ENCODE assay signal across 10 cellular contexts in the genomic region with DNA sequence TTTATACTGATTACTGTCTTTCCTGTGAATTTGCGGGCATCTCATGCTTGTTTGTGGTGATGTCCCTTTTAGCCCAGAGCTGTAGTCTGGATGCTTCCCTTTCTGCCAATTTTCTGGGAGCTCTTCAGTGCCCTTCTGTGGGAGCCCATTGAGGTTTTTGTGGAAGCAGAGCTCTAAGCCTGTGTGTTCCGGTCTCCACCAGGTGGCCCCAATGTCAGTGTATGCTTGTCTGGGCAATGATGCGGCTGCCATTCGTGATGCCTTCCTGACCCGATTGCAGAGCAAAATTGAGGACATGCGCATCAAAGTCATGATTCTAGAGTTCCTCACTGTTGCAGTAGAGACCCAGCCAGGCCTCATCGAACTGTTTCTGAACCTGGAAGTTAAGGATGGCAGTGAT. TPM values are rescaled to one million over a fixed set of nuclear protein-coding genes. Genes with fewer than 3 reads are reported as not detected.
DNase-seq lines count a peak whose midpoint lies in the region; ATAC-seq, FAIRE-seq and TF ChIP-seq lines count a peak whose summit lies in the region.
"Had no signal": no experiment of that assay in that cellular context is flagged by ENCODE, and none has a peak within 500 bp of the region (broad histone marks: within the 10 kb centered on the region; RNA-seq: fewer than 3 reads in every experiment).

No MANE protein-coding gene starts in this region.

- H3K4me1 ChIP-seq in vagina: peaks cover 2% of the 10 kb centered on the region

- ATAC-seq in left lobe of liver: peak; percentile 68
- no peak for ATAC-seq in GM21528 (IDR thresholded peaks at IDR 0.05; ENCODE audit: low FRiP score, unreplicated experiment)
- ATAC-seq in left ventricle myocardium superior: no peak
- ATAC-seq in HG03520 (IDR thresholded peaks at IDR 0.05; ENCODE audit: unreplicated experiment): no peak

- intact Hi-C loops in vagina (cut with DNase I): no loop called here
- intact Hi-C loops in left ventricle myocardium superior (cut with micrococcal nuclease): no loop called here

- TF ChIP-seq POLR2A in vagina (IDR thresholded peaks at IDR 0.05): no peak

- H3K27ac ChIP-seq in vagina: no peak overlapping the region

- no peak for FAIRE-seq in bronchial epithelial cell (lab: Jason Lieb, UNC)

- peaks cover 36% of the 10 kb centered on the region for H3K36me3 ChIP-seq in bronchial epithelial cell (ENCODE audit: control insufficient read depth, insufficient read depth, low read length)
- H3K36me3 ChIP-seq in vagina: peaks cover 0 to 88% of the 10 kb centered on the region in 2 donors

- H3K4me3 ChIP-seq in AG09309 (ENCODE audit: control insufficient read depth, low read depth, low read length) (no peak overlapping the region), bronchial epithelial cell (ENCODE audit: low read depth, low read length) (no peak overlapping the region), vagina (no peak overlapping the region)

- DNase-seq in AG09309 (ENCODE audit: low read depth) (no peak), LHCN-M2 (ENCODE audit: low read depth) (peak; percentile 30), bronchial epithelial cell (ENCODE audit: low read depth) (peak; percentile 13), left lobe of liver (ENCODE audit: low spot score) (no peak), vagina (ENCODE audit: extremely low spot score in 2 of 2) (no peak), left ventricle myocardium superior (no peak)
- DNase-seq: NCI-H2029 treated with DMSO at 0.1 percent for 48 hours, T1000 had no signal

- TF ChIP-seq CTCF in AG09309 (IDR thresholded peaks at IDR 0.05; ENCODE audit: control insufficient read depth, insufficient read depth, low read depth, low read length, missing control alignments): peak; percentile 34
- peak; percentile 47 for TF ChIP-seq CTCF in bronchial epithelial cell (IDR thresholded peaks at IDR 0.05; ENCODE audit: insufficient read depth, low read length, severe bottlenecking)
- no peak for TF ChIP-seq CTCF in vagina (IDR thresholded peaks at IDR 0.05)

- H3K27me3 ChIP-seq in bronchial epithelial cell (ENCODE audit: control insufficient read depth, insufficient read depth, low read length): no peaks in the 10 kb centered on the region
- H3K27me3 ChIP-seq in vagina: no peaks in the 10 kb centered on the region

- no peaks in the 10 kb centered on the region for H3K9me3 ChIP-seq in vagina

RNA-seq across cellular contexts. Expression of gene SH3GLB2, which starts 35.1 kb away (rescaled TPM):
- total RNA-seq in LHCN-M2 (2014; rRNA removed): 48.2 and 52.6 TPM in 2 replicates
- 36.8 TPM for polyA plus RNA-seq in LHCN-M2 (2012)
- total RNA-seq in bronchial epithelial cell: 50.5 and 98.1 TPM in 2 replicates
- total RNA-seq in left lobe of liver: 31.3 TPM
- total RNA-seq in vagina: 86.2 TPM
- total RNA-seq in left ventricle myocardium superior: 35.3 TPM

RNA-seq across cellular contexts. Expression of gene MIGA2, which starts 43.4 kb away (rescaled TPM):
- total RNA-seq in LHCN-M2 (2014; rRNA removed): 29.1 and 31.4 TPM in 2 replicates
- 13.2 TPM for polyA plus RNA-seq in LHCN-M2 (2012)
- total RNA-seq in bronchial epithelial cell: 12.6 and 25.0 TPM in 2 replicates
- total RNA-seq in left lobe of liver: 22.1 TPM
- total RNA-seq in vagina: 35.1 TPM
- total RNA-seq in left ventricle myocardium superior: 39.0 TPM

RNA-seq across cellular contexts. Expression of gene NUP188, which starts 45.5 kb away (rescaled TPM):
- total RNA-seq in LHCN-M2 (2014; rRNA removed) (61.6 and 80.0 TPM in 2 replicates), bronchial epithelial cell (25.8 and 38.5 TPM in 2 replicates), left lobe of liver (11.4 TPM), vagina (69.0 TPM), left ventricle myocardium superior (17.4 TPM)
- 37.5 TPM for polyA plus RNA-seq in LHCN-M2 (2012)

RNA-seq across cellular contexts. Expression of gene DOLK, which starts 45.6 kb away (rescaled TPM):
- 34.4 and 39.0 TPM in 2 replicates for total RNA-seq in LHCN-M2 (2014; rRNA removed)
- polyA plus RNA-seq in LHCN-M2 (2012): 24.8 TPM
- total RNA-seq in bronchial epithelial cell: 22.6 and 24.6 TPM in 2 replicates
- total RNA-seq in left lobe of liver: 7.5 TPM
- 8.1 TPM for total RNA-seq in vagina
- 8.0 TPM for total RNA-seq in left ventricle myocardium superior

Comparison
In these comparisons a context has a peak if more than half of its experiments do, and no peak if none do; other contexts are left out.
1. DNase-seq: peak in LHCN-M2 (single experiment) and bronchial epithelial cell (single experiment); none in AG09309 (single experiment), left lobe of liver (single experiment), vagina (0 of 2) and left ventricle myocardium superior (single experiment).
2. CTCF ChIP-seq: peak in AG09309 (single experiment) and bronchial epithelial cell (single experiment); none in vagina (0 of 3).